Comparison of ENCODE assay signal across 16 cellular contexts in the genomic region with DNA sequence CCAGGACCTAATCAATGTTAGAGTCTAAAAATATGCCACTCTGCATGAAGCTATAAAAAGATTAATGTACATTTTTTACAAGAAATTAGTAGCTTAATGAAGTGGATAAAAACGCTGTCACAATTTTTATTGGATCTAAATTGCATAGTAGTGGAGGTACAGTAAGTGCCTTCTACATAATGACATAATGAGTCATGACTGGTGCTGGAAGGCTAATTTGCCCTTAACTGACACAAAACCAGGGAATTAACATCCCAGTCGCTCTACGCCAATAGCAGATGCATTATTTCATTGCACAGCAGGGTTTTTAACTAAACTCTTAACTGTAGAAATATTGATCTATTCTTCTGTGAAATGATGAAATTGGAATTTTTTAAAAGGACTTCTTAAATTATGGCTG.
DNase-seq lines count a peak whose midpoint lies in the region; ATAC-seq and FAIRE-seq lines count a peak whose summit lies in the region.
"Had no signal": no experiment of that assay in that cellular context is flagged by ENCODE, and none has a peak within 500 bp of the region (broad histone marks: within the 10 kb centered on the region; RNA-seq: fewer than 3 reads in every experiment).

No MANE protein-coding gene starts in this region.

- ATAC-seq in GM18858 (IDR thresholded peaks at IDR 0.05; ENCODE audit: unreplicated experiment): no peak
- no peak for ATAC-seq in HG03457 (IDR thresholded peaks at IDR 0.05; ENCODE audit: unreplicated experiment)
- ATAC-seq: CD8-positive, alpha-beta T cell; K562 had no signal

- FAIRE-seq in urothelium cell line (lab: Jason Lieb, UNC): no peak
- FAIRE-seq: K562 had no signal

- peak; percentile 49 for DNase-seq in NCI-H2227 (lab: John Stamatoyannopoulos, UW; ENCODE audit: unreplicated experiment)
- no peak for DNase-seq in NCI-H2227 treated with DMSO at 0.1 percent for 48 hours (lab: John Stamatoyannopoulos, UW)
- peak; percentile 47 for DNase-seq in NCI-H1417 treated with DMSO at 0.1 percent for 48 hours (lab: John Stamatoyannopoulos, UW)
- peak; percentile 18 for DNase-seq in NCI-H774 (lab: John Stamatoyannopoulos, UW)
- peak; percentile 59 for DNase-seq in putamen (ENCODE audit: low spot score)
- DNase-seq in urothelium cell line (ENCODE audit: low spot score): no peak
- DNase-seq: 8988T; CD8-positive, alpha-beta T cell; H7; NCI-H2029 treated with DMSO at 0.1 percent for 48 hours; NCI-H446; NCI-H82; SHP77 treated with DMSO at 0.1 percent for 48 hours had no signal

Comparison
In these comparisons a context has a peak if more than half of its experiments do, and no peak if none do; other contexts are left out.
1. DNase-seq: peak in NCI-H2227 (single experiment), NCI-H1417 treated with DMSO at 0.1 percent for 48 hours (single experiment), NCI-H774 (single experiment) and putamen (single experiment); none in NCI-H2227 treated with DMSO at 0.1 percent for 48 hours (single experiment) and urothelium cell line (single experiment).